In the genomic region with DNA sequence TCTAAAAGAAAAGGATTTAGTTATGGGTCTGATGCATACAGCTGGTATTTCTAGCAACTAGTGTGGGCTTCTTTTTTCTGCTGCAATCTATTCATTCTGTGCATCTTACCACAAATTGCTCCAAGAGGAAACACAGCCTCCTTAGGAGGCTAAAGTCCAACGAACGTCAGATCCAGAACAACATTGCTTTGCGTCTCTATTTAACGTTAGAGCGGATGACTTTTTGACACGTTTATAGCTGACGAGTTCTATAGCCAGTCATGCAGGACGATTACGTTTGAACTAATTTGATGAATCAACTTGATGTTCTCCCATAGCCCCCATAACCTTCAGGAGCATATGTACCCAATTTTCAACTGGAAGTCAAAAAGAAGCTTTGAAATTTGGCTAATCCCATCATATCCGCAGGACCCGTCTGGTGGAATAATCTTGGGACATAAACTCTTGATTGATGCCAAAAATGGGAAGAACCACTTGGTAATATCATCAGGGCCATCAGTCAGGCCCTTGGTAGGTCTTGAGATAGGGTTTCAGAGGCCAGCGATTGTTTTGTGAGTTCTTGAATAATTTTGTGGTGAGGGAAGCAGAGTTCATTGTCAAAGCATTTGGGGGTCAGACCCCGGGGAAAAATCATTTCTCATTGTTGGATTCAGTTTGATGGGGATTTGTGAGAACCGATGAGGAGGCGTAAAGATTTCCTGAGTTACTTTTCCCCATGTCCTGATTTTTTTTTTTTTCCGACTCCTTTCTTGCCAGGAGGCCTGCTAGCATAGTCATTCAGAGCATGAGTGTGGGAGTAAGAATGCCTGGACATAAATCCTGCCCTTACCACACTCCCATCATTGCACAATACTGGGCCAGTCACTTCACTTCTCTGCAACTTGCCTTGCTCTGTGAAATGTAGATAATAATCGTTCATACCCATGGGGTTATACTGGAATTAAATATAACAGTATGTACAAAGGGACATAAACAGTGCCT, we compare ENCODE assay signal across 13 cellular contexts.
A peak's percentile ranks its signal among the peaks of the same experiment; 100 is the strongest.
DNase-seq lines count a peak whose midpoint lies in the region; ATAC-seq and TF ChIP-seq lines count a peak whose summit lies in the region.
"Had no signal": no experiment of that assay in that cellular context is flagged by ENCODE, and none has a peak within 500 bp of the region (broad histone marks: within the 10 kb centered on the region; RNA-seq: fewer than 3 reads in every experiment).

No MANE protein-coding gene starts in this region.

- WGBS in right lobe of liver (ENCODE audit: insufficient coverage, low coverage, low lambda C conversion rate, missing lambda C conversion rate) = 83% methylated on average over 17 of the region's 17 CpGs
- WGBS in aorta, 2 donors = 57 to 67% methylated on average over 17 of the region's 17 CpGs
- 91 to 92% methylated on average over 14 to 16 of the region's 17 CpGs for WGBS in endodermal cell (ENCODE audit: insufficient coverage in 1 of 2, insufficient read length in 1 of 2), 2 experiments

- H3K27me3 Mint-ChIP-seq in activated CD4-positive, alpha-beta memory T cell treated with anti-CD3 and anti-CD28 coated beads for 36 hours = no peaks in the 10 kb centered on the region
- no peaks in the 10 kb centered on the region for H3K27me3 Mint-ChIP-seq in activated CD4-positive, alpha-beta memory T cell treated with anti-CD3 and anti-CD28 coated beads, Interleukin-2, amount 10 ng/mL, durations not matched to agents 7 days and 5 days
- H3K27me3 Mint-ChIP-seq in endodermal cell (ENCODE audit: insufficient read depth) = peaks cover 2% of the 10 kb centered on the region

- H3K27ac ChIP-seq in right lobe of liver (no peak overlapping the region), aorta (ENCODE audit: low read depth in 1 of 2, low read length in 2 of 2) (no peak overlapping the region), endodermal cell (ENCODE audit: low read depth, low read length) (no peak overlapping the region)
- H3K27ac ChIP-seq: brain microvascular endothelial cell had no signal

- intact Hi-C loops in activated CD4-positive, alpha-beta memory T cell treated with anti-CD3 and anti-CD28 coated beads for 36 hours (cut with micrococcal nuclease) = no loop called here
- intact Hi-C loops in right lobe of liver (cut with DNase I) = no loop called here
- intact Hi-C loops in aorta (cut with DNase I) = no loop called here

- peaks cover 67% of the 10 kb centered on the region for H3K4me1 Mint-ChIP-seq in activated CD4-positive, alpha-beta memory T cell treated with anti-CD3 and anti-CD28 coated beads for 36 hours (ENCODE audit: low read depth)
- H3K4me1 Mint-ChIP-seq in activated CD4-positive, alpha-beta memory T cell treated with anti-CD3 and anti-CD28 coated beads, Interleukin-2, amount 10 ng/mL, durations not matched to agents 7 days and 5 days = peaks cover 33% of the 10 kb centered on the region
- H3K4me1 Mint-ChIP-seq in endodermal cell = peaks cover 5% of the 10 kb centered on the region

- DNase-seq in activated CD4-positive, alpha-beta memory T cell treated with anti-CD3 and anti-CD28 coated beads for 36 hours = no peak
- DNase-seq in activated CD4-positive, alpha-beta memory T cell treated with anti-CD3 and anti-CD28 coated beads, Interleukin-2, amount 10 ng/mL, durations not matched to agents 7 days and 5 days = no peak
- DNase-seq in epithelial cell of proximal tubule (ENCODE audit: low read depth) = peak; percentile 74
- no peak for DNase-seq in right lobe of liver
- DNase-seq in aorta = no peak
- no peak for DNase-seq in endodermal cell
- DNase-seq: activated CD8-positive, alpha-beta memory T cell treated with anti-CD3 and anti-CD28 coated beads, Interleukin-2, amount 10 ng/mL, durations not matched to agents 7 days and 5 days; brain microvascular endothelial cell; DMS79; foreskin melanocyte; small intestine had no signal

- H3K27me3 ChIP-seq in right lobe of liver (no peaks in the 10 kb centered on the region), aorta (ENCODE audit: control insufficient read depth in 1 of 2, insufficient read depth in 2 of 2, low read length in 1 of 2) (no peaks in the 10 kb centered on the region), endodermal cell (ENCODE audit: control insufficient read depth, insufficient read depth, low read length, poor library complexity, severe bottlenecking) (no peaks in the 10 kb centered on the region)
- H3K27me3 ChIP-seq: brain microvascular endothelial cell had no signal

- H3K36me3 ChIP-seq in right lobe of liver (no peaks in the 10 kb centered on the region), aorta (ENCODE audit: control insufficient read depth in 1 of 2, insufficient read depth in 2 of 2, low read length in 1 of 2) (no peaks in the 10 kb centered on the region), endodermal cell (ENCODE audit: control insufficient read depth, insufficient read depth, low read length) (no peaks in the 10 kb centered on the region)
- H3K36me3 ChIP-seq: brain microvascular endothelial cell had no signal

- H3K4me1 ChIP-seq in right lobe of liver (no peaks in the 10 kb centered on the region), aorta (ENCODE audit: control insufficient read depth in 1 of 2, insufficient read depth in 2 of 2, low read length in 2 of 2) (no peaks in the 10 kb centered on the region), endodermal cell (ENCODE audit: control insufficient read depth, insufficient read depth, low read length) (no peaks in the 10 kb centered on the region)

- H3K9me3 Mint-ChIP-seq in activated CD4-positive, alpha-beta memory T cell treated with anti-CD3 and anti-CD28 coated beads for 36 hours = no peaks in the 10 kb centered on the region
- no peaks in the 10 kb centered on the region for H3K9me3 Mint-ChIP-seq in activated CD4-positive, alpha-beta memory T cell treated with anti-CD3 and anti-CD28 coated beads, Interleukin-2, amount 10 ng/mL, durations not matched to agents 7 days and 5 days
- no peaks in the 10 kb centered on the region for H3K9me3 Mint-ChIP-seq in endodermal cell

- H3K4me3 Mint-ChIP-seq in activated CD4-positive, alpha-beta memory T cell treated with anti-CD3 and anti-CD28 coated beads for 36 hours = no peak overlapping the region
- no peak overlapping the region for H3K4me3 Mint-ChIP-seq in activated CD4-positive, alpha-beta memory T cell treated with anti-CD3 and anti-CD28 coated beads, Interleukin-2, amount 10 ng/mL, durations not matched to agents 7 days and 5 days
- no peak overlapping the region for H3K4me3 Mint-ChIP-seq in endodermal cell
- H3K4me3 Mint-ChIP-seq: activated CD8-positive, alpha-beta memory T cell treated with anti-CD3 and anti-CD28 coated beads, Interleukin-2, amount 10 ng/mL, durations not matched to agents 7 days and 5 days had no signal

- CTCF ChIA-PET in activated CD4-positive, alpha-beta memory T cell treated with anti-CD3 and anti-CD28 coated beads for 36 hours (lab: Charles Lee) = interaction anchor here (1.2 kb wide), 2 partner anchors 18 to 720 kb away, joined by 3 to 4 read pairs; no protein-coding TSS in a partner anchor
- CTCF ChIA-PET in activated CD4-positive, alpha-beta memory T cell treated with anti-CD3 and anti-CD28 coated beads, Interleukin-2, amount 10 ng/mL, durations not matched to agents 7 days and 5 days (lab: Charles Lee) = interaction anchor here (1.0 kb wide), 1 partner anchor 22 kb away, joined by 3 read pairs; no protein-coding TSS in a partner anchor

- H3K36me3 Mint-ChIP-seq in activated CD4-positive, alpha-beta memory T cell treated with anti-CD3 and anti-CD28 coated beads for 36 hours = peaks cover 5% of the 10 kb centered on the region
- no peaks in the 10 kb centered on the region for H3K36me3 Mint-ChIP-seq in activated CD4-positive, alpha-beta memory T cell treated with anti-CD3 and anti-CD28 coated beads, Interleukin-2, amount 10 ng/mL, durations not matched to agents 7 days and 5 days (ENCODE audit: low read depth)
- H3K36me3 Mint-ChIP-seq in endodermal cell (ENCODE audit: low read depth) = no peaks in the 10 kb centered on the region
- H3K36me3 Mint-ChIP-seq: activated CD8-positive, alpha-beta memory T cell treated with anti-CD3 and anti-CD28 coated beads, Interleukin-2, amount 10 ng/mL, durations not matched to agents 7 days and 5 days had no signal

- no peak overlapping the region for H3K9ac ChIP-seq in endodermal cell (ENCODE audit: extremely low read depth, low read length, poor library complexity, severe bottlenecking)

- POLR2A ChIA-PET in activated CD4-positive, alpha-beta memory T cell treated with anti-CD3 and anti-CD28 coated beads for 36 hours (lab: Charles Lee) = no interaction called here
- POLR2A ChIA-PET in activated CD4-positive, alpha-beta memory T cell treated with anti-CD3 and anti-CD28 coated beads, Interleukin-2, amount 10 ng/mL, durations not matched to agents 7 days and 5 days (lab: Charles Lee) = no interaction called here

- no peak for TF ChIP-seq POLR2A in right lobe of liver (IDR thresholded peaks at IDR 0.05)

- peak overlapping the region; percentile 3 for H3K27ac Mint-ChIP-seq in activated CD4-positive, alpha-beta memory T cell treated with anti-CD3 and anti-CD28 coated beads for 36 hours
- H3K27ac Mint-ChIP-seq in activated CD4-positive, alpha-beta memory T cell treated with anti-CD3 and anti-CD28 coated beads, Interleukin-2, amount 10 ng/mL, durations not matched to agents 7 days and 5 days = no peak overlapping the region
- no peak overlapping the region for H3K27ac Mint-ChIP-seq in endodermal cell
- H3K27ac Mint-ChIP-seq: activated CD8-positive, alpha-beta memory T cell treated with anti-CD3 and anti-CD28 coated beads, Interleukin-2, amount 10 ng/mL, durations not matched to agents 7 days and 5 days had no signal

- peak in 3 of 4 donors; percentile 30 to 79 (median 48) for ATAC-seq in right lobe of liver
- ATAC-seq in aorta (ENCODE audit: low FRiP score) = peak; percentile 87
- ATAC-seq in GM21786 (IDR thresholded peaks at IDR 0.05; ENCODE audit: unreplicated experiment) = no peak
- ATAC-seq in GM18858 (IDR thresholded peaks at IDR 0.05; ENCODE audit: unreplicated experiment) = no peak
- ATAC-seq: activated CD8-positive, alpha-beta memory T cell treated with anti-CD3 and anti-CD28 coated beads, Interleukin-2, amount 10 ng/mL, durations not matched to agents 7 days and 5 days had no signal

- H3K9me3 ChIP-seq in right lobe of liver = no peaks in the 10 kb centered on the region
- H3K9me3 ChIP-seq in aorta (ENCODE audit: control insufficient read depth, low read length) = no peaks in the 10 kb centered on the region
- no peaks in the 10 kb centered on the region for H3K9me3 ChIP-seq in endodermal cell (ENCODE audit: control insufficient read depth, low read length)

- TF ChIP-seq CTCF in epithelial cell of proximal tubule (conservative IDR thresholded peaks at IDR 0.05; ENCODE audit: low read depth, low read length) (no peak), right lobe of liver (IDR thresholded peaks at IDR 0.05) (no peak), endodermal cell (conservative IDR thresholded peaks at IDR 0.05) (no peak)

- H3K4me3 ChIP-seq in epithelial cell of proximal tubule (ENCODE audit: low read depth, low read length) (no peak overlapping the region), right lobe of liver (no peak overlapping the region), aorta (ENCODE audit: low read length in 2 of 2) (no peak overlapping the region), endodermal cell (ENCODE audit: low read length) (no peak overlapping the region)

Comparison
In these comparisons a context has a peak if more than half of its experiments do, and no peak if none do; other contexts are left out.
1. ATAC-seq: peak in right lobe of liver (3 of 4) and aorta (single experiment); none in GM21786 (single experiment) and GM18858 (single experiment).